Comparison of ENCODE assay signal across 10 cellular contexts in genomic region chr3:24145481-24145880, GRCh38.
DNase-seq lines count a peak whose midpoint lies in the region; ATAC-seq and TF ChIP-seq lines count a peak whose summit lies in the region.
"Had no signal": no experiment of that assay in that cellular context is flagged by ENCODE, and none has a peak within 500 bp of the region (broad histone marks: within the 10 kb centered on the region; RNA-seq: fewer than 3 reads in every experiment).

No MANE protein-coding gene starts in this region.

- H3K4me3 ChIP-seq in PC-3 (ENCODE audit: low read length) (peak overlapping the region; percentile 38; the same call in 1 of the 2 replicates), esophagus muscularis mucosa (no peak overlapping the region), psoas muscle (peak overlapping the region; percentile 13)
- H3K4me3 ChIP-seq in naive thymus-derived CD4-positive, alpha-beta T cell (ENCODE audit: low read length) = no peak overlapping the region
- H3K4me3 ChIP-seq: SK-N-MC had no signal

- H3K9me3 ChIP-seq in PC-3 (ENCODE audit: low read length) (no peaks in the 10 kb centered on the region), esophagus muscularis mucosa (no peaks in the 10 kb centered on the region), psoas muscle (no peaks in the 10 kb centered on the region)
- no peaks in the 10 kb centered on the region for H3K9me3 ChIP-seq in naive thymus-derived CD4-positive, alpha-beta T cell (ENCODE audit: control insufficient read depth in 2 of 3, low read length in 3 of 3)

- peak; percentile 33 for ATAC-seq in PC-3
- ATAC-seq in psoas muscle = no peak
- no peak for ATAC-seq in naive thymus-derived CD4-positive, alpha-beta T cell

- TF ChIP-seq EP300 in esophagus muscularis mucosa (IDR thresholded peaks at IDR 0.05) = no peak

- peaks cover 0 to 5% (median 0%) of the 10 kb centered on the region in 5 donors for H3K27me3 Mint-ChIP-seq in naive thymus-derived CD4-positive, alpha-beta T cell
- no peaks in the 10 kb centered on the region for H3K27me3 Mint-ChIP-seq in nephron progenitor cell (ENCODE audit: low read depth, poor library complexity)
- no peaks in the 10 kb centered on the region for H3K27me3 Mint-ChIP-seq in activated CD4-positive, alpha-beta memory T cell treated with anti-CD3 and anti-CD28 coated beads for 36 hours

- peaks cover 0 to 4% (median 0%) of the 10 kb centered on the region in 5 donors for H3K36me3 Mint-ChIP-seq in naive thymus-derived CD4-positive, alpha-beta T cell
- no peaks in the 10 kb centered on the region for H3K36me3 Mint-ChIP-seq in nephron progenitor cell (ENCODE audit: low read depth)
- H3K36me3 Mint-ChIP-seq in activated CD4-positive, alpha-beta memory T cell treated with anti-CD3 and anti-CD28 coated beads for 36 hours = no peaks in the 10 kb centered on the region

- POLR2A ChIA-PET in PC-3 (lab: Charles Lee; ENCODE audit: unreplicated experiment) = interaction anchor here (0.7 kb wide), 1 partner anchor 375 kb away, joined by 4 read pairs; no protein-coding TSS in a partner anchor
- POLR2A ChIA-PET in naive thymus-derived CD4-positive, alpha-beta T cell (lab: Charles Lee) = no interaction called here
- POLR2A ChIA-PET in activated CD4-positive, alpha-beta memory T cell treated with anti-CD3 and anti-CD28 coated beads for 36 hours (lab: Charles Lee) = no interaction called here

- H3K27ac ChIP-seq in PC-3 (ENCODE audit: low read length) (peak overlapping the region; percentile 30), esophagus muscularis mucosa (replicated peaks in 1 of 4) (peak overlapping the region; percentile 71 to 82 (median 76)), psoas muscle (peak overlapping the region; percentile 79)
- H3K27ac ChIP-seq in naive thymus-derived CD4-positive, alpha-beta T cell (ENCODE audit: low read depth, low read length) = no peak overlapping the region
- H3K27ac ChIP-seq: SK-N-MC had no signal

- no peak for TF ChIP-seq CTCF in PC-3 (conservative IDR thresholded peaks at IDR 0.05; ENCODE audit: low read depth, low read length)
- TF ChIP-seq CTCF in esophagus muscularis mucosa (IDR thresholded peaks at IDR 0.05) = no peak
- TF ChIP-seq CTCF in psoas muscle (IDR thresholded peaks at IDR 0.05) = no peak
- TF ChIP-seq CTCF in nephron progenitor cell (IDR thresholded peaks at IDR 0.05) = no peak

- no peak overlapping the region for H3K27ac Mint-ChIP-seq in naive thymus-derived CD4-positive, alpha-beta T cell
- no peak overlapping the region for H3K27ac Mint-ChIP-seq in nephron progenitor cell
- no peak overlapping the region for H3K27ac Mint-ChIP-seq in activated CD4-positive, alpha-beta memory T cell treated with anti-CD3 and anti-CD28 coated beads for 36 hours

- intact Hi-C loops in PC-3 (cut with micrococcal nuclease) = loop anchor here (5.0 kb wide), 1 partner anchor 58 kb away; no protein-coding TSS in a partner anchor
- intact Hi-C loops in esophagus muscularis mucosa (cut with DNase I) = no loop called here
- intact Hi-C loops in psoas muscle (cut with DNase I) = no loop called here
- intact Hi-C loops in naive thymus-derived CD4-positive, alpha-beta T cell (cut with micrococcal nuclease) = loop anchor here in 1 of 2 donors (10.0 kb wide), 1 partner anchor 261 kb away; no protein-coding TSS in a partner anchor
- intact Hi-C loops in activated CD4-positive, alpha-beta memory T cell treated with anti-CD3 and anti-CD28 coated beads for 36 hours (cut with micrococcal nuclease) = no loop called here

- H3K27me3 ChIP-seq in PC-3 (ENCODE audit: low read length) = no peaks in the 10 kb centered on the region
- H3K27me3 ChIP-seq in esophagus muscularis mucosa = no peaks in the 10 kb centered on the region
- H3K27me3 ChIP-seq in psoas muscle (ENCODE audit: insufficient read depth in 3 of 3, low read length in 2 of 3) = no peaks in the 10 kb centered on the region
- no peaks in the 10 kb centered on the region for H3K27me3 ChIP-seq in naive thymus-derived CD4-positive, alpha-beta T cell (ENCODE audit: control insufficient read depth in 2 of 2, insufficient read depth in 2 of 2, low read length in 2 of 2)

- H3K79me2 ChIP-seq in PC-3 (ENCODE audit: low read length) = no peaks in the 10 kb centered on the region

- no peak overlapping the region for H3K9ac ChIP-seq in PC-3 (ENCODE audit: low read length)

- no peak for TF ChIP-seq POLR2A in esophagus muscularis mucosa (IDR thresholded peaks at IDR 0.05; ENCODE audit: low read depth)

- peaks cover 4% of the 10 kb centered on the region for H3K36me3 ChIP-seq in PC-3 (ENCODE audit: low read depth, low read length)
- peaks cover 0 to 23% (median 12%) of the 10 kb centered on the region in 4 donors for H3K36me3 ChIP-seq in esophagus muscularis mucosa
- peaks cover 2 to 25% of the 10 kb centered on the region in 2 donors for H3K36me3 ChIP-seq in psoas muscle (ENCODE audit: insufficient read depth in 1 of 2, low read depth in 1 of 2)
- no peaks in the 10 kb centered on the region for H3K36me3 ChIP-seq in naive thymus-derived CD4-positive, alpha-beta T cell (ENCODE audit: control insufficient read depth in 2 of 3, insufficient read depth in 3 of 3, low read length in 3 of 3)

- DNase-seq in AG08395 (ENCODE audit: low spot score) = peak; percentile 19
- peak; percentile 20 for DNase-seq in PC-3
- no peak for DNase-seq in esophagus muscularis mucosa (ENCODE audit: extremely low spot score)
- DNase-seq in psoas muscle = no peak
- DNase-seq in naive thymus-derived CD4-positive, alpha-beta T cell = no peak
- no peak for DNase-seq in nephron progenitor cell
- no peak for DNase-seq in CD1c-positive myeloid dendritic cell (ENCODE audit: extremely low spot score)
- no peak for DNase-seq in activated CD4-positive, alpha-beta memory T cell treated with anti-CD3 and anti-CD28 coated beads for 36 hours
- DNase-seq: DMS79 treated with DMSO at 0.1 percent for 48 hours had no signal

- peak overlapping the region; percentile 78 for H3K4me2 ChIP-seq in PC-3 (ENCODE audit: low read length)

- peaks cover 18% of the 10 kb centered on the region for H3K4me1 ChIP-seq in PC-3 (ENCODE audit: insufficient read depth, low read length)
- peaks cover 13 to 30% (median 25%) of the 10 kb centered on the region in 4 donors for H3K4me1 ChIP-seq in esophagus muscularis mucosa
- peaks cover 29% of the 10 kb centered on the region for H3K4me1 ChIP-seq in psoas muscle
- H3K4me1 ChIP-seq in naive thymus-derived CD4-positive, alpha-beta T cell (ENCODE audit: control insufficient read depth in 2 of 2, insufficient read depth in 2 of 2, low read length in 2 of 2) = no peaks in the 10 kb centered on the region

- no peaks in the 10 kb centered on the region for H3K4me1 Mint-ChIP-seq in naive thymus-derived CD4-positive, alpha-beta T cell
- H3K4me1 Mint-ChIP-seq in nephron progenitor cell = no peaks in the 10 kb centered on the region
- no peaks in the 10 kb centered on the region for H3K4me1 Mint-ChIP-seq in activated CD4-positive, alpha-beta memory T cell treated with anti-CD3 and anti-CD28 coated beads for 36 hours (ENCODE audit: low read depth)

- BruUV-seq in PC-3 (replicated peaks; lab: Mats Ljungman, UMichigan) = no TSS peak

- H2AFZ ChIP-seq in PC-3 (ENCODE audit: low read length) = peak overlapping the region; percentile 56

- no peaks in the 10 kb centered on the region for H4K20me1 ChIP-seq in PC-3 (ENCODE audit: low read length)

- H3K4me3 Mint-ChIP-seq in naive thymus-derived CD4-positive, alpha-beta T cell = no peak overlapping the region
- no peak overlapping the region for H3K4me3 Mint-ChIP-seq in nephron progenitor cell
- H3K4me3 Mint-ChIP-seq in activated CD4-positive, alpha-beta memory T cell treated with anti-CD3 and anti-CD28 coated beads for 36 hours = no peak overlapping the region

- no peaks in the 10 kb centered on the region for H3K9me2 ChIP-seq in PC-3 (replicated peaks; ENCODE audit: low read length)

- CTCF ChIA-PET in PC-3 (lab: Charles Lee) = interaction anchor here (0.6 to 1.3 kb wide), 2 partner anchors 41 to 405 kb away, joined by 3 read pairs; no protein-coding TSS in a partner anchor
- CTCF ChIA-PET in naive thymus-derived CD4-positive, alpha-beta T cell (lab: Charles Lee) = no interaction called here
- CTCF ChIA-PET in activated CD4-positive, alpha-beta memory T cell treated with anti-CD3 and anti-CD28 coated beads for 36 hours (lab: Charles Lee) = no interaction called here

- H3F3A ChIP-seq in PC-3 (ENCODE audit: low read length, unreplicated experiment) = no peaks in the 10 kb centered on the region

- no peaks in the 10 kb centered on the region for H3K9me3 Mint-ChIP-seq in naive thymus-derived CD4-positive, alpha-beta T cell
- H3K9me3 Mint-ChIP-seq in nephron progenitor cell = no peaks in the 10 kb centered on the region
- H3K9me3 Mint-ChIP-seq in activated CD4-positive, alpha-beta memory T cell treated with anti-CD3 and anti-CD28 coated beads for 36 hours = no peaks in the 10 kb centered on the region

Comparison
In these comparisons a context has a peak if more than half of its experiments do, and no peak if none do; other contexts are left out.
1. DNase-seq: peak in AG08395 (single experiment) and PC-3 (single experiment); none in esophagus muscularis mucosa (single experiment), psoas muscle (0 of 2), naive thymus-derived CD4-positive, alpha-beta T cell (0 of 9), nephron progenitor cell (single experiment), CD1c-positive myeloid dendritic cell (single experiment) and activated CD4-positive, alpha-beta memory T cell treated with anti-CD3 and anti-CD28 coated beads for 36 hours (single experiment).
2. H3K4me3 ChIP-seq: peak in PC-3 (single experiment) and psoas muscle (single experiment); none in esophagus muscularis mucosa (0 of 4) and naive thymus-derived CD4-positive, alpha-beta T cell (single experiment).